1 cellular context compared by ENCODE assay signal in genomic region chr3:14434105-14434504, GRCh38.
TF ChIP-seq lines count a peak whose summit lies in the region.

No MANE protein-coding gene starts in this region.

TF ChIP-seq in SK-N-SH, 30 proteins besides CTCF, POLR2A, EP300 and RAD21 (continued from another document):
- TF ChIP-seq TEAD4 (IDR thresholded peaks at IDR 0.05; ENCODE audit: borderline replicate concordance, insufficient read depth) (no peak), FOSL2 (IDR thresholded peaks at IDR 0.05; ENCODE audit: borderline replicate concordance, low read depth) (no peak), NRF1 (IDR thresholded peaks at IDR 0.05; ENCODE audit: low read depth, low read length) (no peak), FOXJ3 (CRISPR knock-in tag; IDR thresholded peaks at IDR 0.05) (no peak), MAX (IDR thresholded peaks at IDR 0.05; ENCODE audit: low read depth) (no peak), USF2 (IDR thresholded peaks at IDR 0.05; ENCODE audit: borderline replicate concordance, low read depth, low read length) (no peak), GATA2 (CRISPR knock-in tag; IDR thresholded peaks at IDR 0.05) (no peak)
